ENCODE assay signal across 11 cellular contexts in the genomic region with DNA sequence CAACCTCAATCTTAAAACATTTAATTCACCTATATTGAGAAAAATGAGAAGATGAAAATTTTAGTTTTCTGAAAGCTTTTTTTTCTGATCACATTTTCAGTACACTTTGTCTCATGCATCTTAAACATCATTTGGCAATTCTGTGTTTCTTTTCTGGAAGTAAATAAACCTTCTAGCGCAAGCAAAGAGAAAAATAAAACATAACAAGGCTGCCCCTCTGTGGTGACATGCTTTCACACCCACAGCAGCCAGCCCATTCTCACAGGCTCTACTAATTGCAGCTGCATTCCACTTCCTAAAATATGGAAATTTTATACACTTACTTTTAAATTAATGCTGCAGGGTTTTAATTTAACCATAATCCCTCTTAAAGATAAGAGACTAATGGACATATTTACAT.
DNase-seq lines count a peak whose midpoint lies in the region; ATAC-seq, FAIRE-seq and TF ChIP-seq lines count a peak whose summit lies in the region.
"Had no signal": no experiment of that assay in that cellular context is flagged by ENCODE, and none has a peak within 500 bp of the region (broad histone marks: within the 10 kb centered on the region; RNA-seq: fewer than 3 reads in every experiment).

No MANE protein-coding gene starts in this region.

- no peaks in the 10 kb centered on the region for H3K27me3 ChIP-seq in kidney epithelial cell (ENCODE audit: control insufficient read depth, insufficient read depth, low read length)

- no peak overlapping the region for H3K4me3 ChIP-seq in A549
- H3K4me3 ChIP-seq in HFF-Myc (replicated peaks; ENCODE audit: low read depth, low read length), result no peak overlapping the region
- no peak overlapping the region for H3K4me3 ChIP-seq in astrocyte of the spinal cord (ENCODE audit: low read depth, low read length)
- H3K4me3 ChIP-seq in kidney epithelial cell (ENCODE audit: low read depth, low read length), result no peak overlapping the region

- TF ChIP-seq POLR2A in A549 (IDR thresholded peaks at IDR 0.05; ENCODE audit: low read length), result no peak

- in situ Hi-C loops in astrocyte of the spinal cord (cut with HindIII; ENCODE audit: low sequenced_read_pairs), result no loop called here

- H3K27ac ChIP-seq in A549, result no peak overlapping the region

- WGBS in A549 (ENCODE audit: missing lambda C conversion rate), result 60% methylated on average over 1 of the region's 1 CpG

- POLR2A ChIA-PET in A549 (lab: Yijun Ruan, JAX), result no interaction called here

- CTCF ChIA-PET in A549 (lab: Yijun Ruan, JAX), result interaction anchor here (0.6 to 1.8 kb wide), 4 partner anchors 13 to 146 kb away, joined by 4 to 7 read pairs (median 4); no protein-coding TSS in a partner anchor

- peak in 1 of 2 experiments; percentile 19 for DNase-seq in A549 (ENCODE audit: low read depth in 1 of 2, low spot score in 1 of 2)
- DNase-seq in HFF-Myc (ENCODE audit: extremely low read depth, low read depth), result no peak
- peak; percentile 14 for DNase-seq in astrocyte of the spinal cord (ENCODE audit: low read depth, low spot score)
- DNase-seq in kidney epithelial cell (ENCODE audit: low read depth), result no peak
- DNase-seq in ureter (ENCODE audit: low spot score), result no peak
- no peak for DNase-seq in activated CD8-positive, alpha-beta memory T cell treated with anti-CD3 and anti-CD28 coated beads for 24 hours
- DNase-seq in NCI-H1092 (lab: John Stamatoyannopoulos, UW), result no peak
- DNase-seq: activated CD4-positive, alpha-beta memory T cell treated with anti-CD3 and anti-CD28 coated beads for 36 hours; NCI-H1694; stimulated activated CD4-positive, alpha-beta T cell treated with anti-CD3 and anti-CD28 coated beads, Interleukin-15, amount 100 ng/mL, for 24 hours had no signal

- TF ChIP-seq CTCF in A549 (IDR thresholded peaks at IDR 0.05), result peak; percentile 45
- peak; percentile 31 for TF ChIP-seq CTCF in HFF-Myc (IDR thresholded peaks at IDR 0.05; ENCODE audit: low read depth, low read length, missing control alignments)
- peak; percentile 51 for TF ChIP-seq CTCF in astrocyte of the spinal cord (IDR thresholded peaks at IDR 0.05; ENCODE audit: low read depth, low read length)
- peak; percentile 26 for TF ChIP-seq CTCF in kidney epithelial cell (IDR thresholded peaks at IDR 0.05; ENCODE audit: insufficient read depth, low read length, poor library complexity, severe bottlenecking)

- FAIRE-seq in A549 (lab: Jason Lieb, UNC), result no peak

- no peak overlapping the region for H3K4me2 ChIP-seq in A549

- no peak for TF ChIP-seq EP300 in A549 (IDR thresholded peaks at IDR 0.05)

- no peaks in the 10 kb centered on the region for H3K36me3 ChIP-seq in kidney epithelial cell (ENCODE audit: control insufficient read depth, insufficient read depth, low read length)

- 0 out of 6 replicates have a peak, but pooled peaks of 1 of the 2 experiments have one; percentile 44 for ATAC-seq in A549
- no peak for ATAC-seq in GM18861 (IDR thresholded peaks at IDR 0.05; ENCODE audit: unreplicated experiment)

- no peaks in the 10 kb centered on the region for H3K4me1 ChIP-seq in A549

- TF ChIP-seq RAD21 in A549 (conservative IDR thresholded peaks at IDR 0.05 in 1 of 2, IDR thresholded peaks at IDR 0.05 in 1 of 2), result peak; percentile 59 to 62

- no peaks in the 10 kb centered on the region for H3K9me3 ChIP-seq in A549

TF ChIP-seq in A549, 52 proteins besides CTCF, POLR2A, EP300 and RAD21:
- TF ChIP-seq TFCP2L1 (CRISPR knock-in tag; IDR thresholded peaks at IDR 0.05) (no peak), RARB (CRISPR knock-in tag; IDR thresholded peaks at IDR 0.05) (no peak), SMC3 (IDR thresholded peaks at IDR 0.05) (peak; percentile 49)
- TF ChIP-seq, protein P1, sequence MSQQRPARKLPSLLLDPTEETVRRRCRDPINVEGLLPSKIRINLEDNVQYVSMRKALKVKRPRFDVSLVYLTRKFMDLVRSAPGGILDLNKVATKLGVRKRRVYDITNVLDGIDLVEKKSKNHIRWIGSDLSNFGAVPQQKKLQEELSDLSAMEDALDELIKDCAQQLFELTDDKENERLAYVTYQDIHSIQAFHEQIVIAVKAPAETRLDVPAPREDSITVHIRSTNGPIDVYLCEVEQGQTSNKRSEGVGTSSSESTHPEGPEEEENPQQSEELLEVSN (IDR thresholded peaks at IDR 0.05; ENCODE audit: borderline replicate concordance, low read depth), result no peak
- TF ChIP-seq, protein P2, sequence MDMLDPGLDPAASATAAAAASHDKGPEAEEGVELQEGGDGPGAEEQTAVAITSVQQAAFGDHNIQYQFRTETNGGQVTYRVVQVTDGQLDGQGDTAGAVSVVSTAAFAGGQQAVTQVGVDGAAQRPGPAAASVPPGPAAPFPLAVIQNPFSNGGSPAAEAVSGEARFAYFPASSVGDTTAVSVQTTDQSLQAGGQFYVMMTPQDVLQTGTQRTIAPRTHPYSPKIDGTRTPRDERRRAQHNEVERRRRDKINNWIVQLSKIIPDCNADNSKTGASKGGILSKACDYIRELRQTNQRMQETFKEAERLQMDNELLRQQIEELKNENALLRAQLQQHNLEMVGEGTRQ (IDR thresholded peaks at IDR 0.05), result no peak
